Comparison of ENCODE assay signal across 23 cellular contexts in the genomic region with DNA sequence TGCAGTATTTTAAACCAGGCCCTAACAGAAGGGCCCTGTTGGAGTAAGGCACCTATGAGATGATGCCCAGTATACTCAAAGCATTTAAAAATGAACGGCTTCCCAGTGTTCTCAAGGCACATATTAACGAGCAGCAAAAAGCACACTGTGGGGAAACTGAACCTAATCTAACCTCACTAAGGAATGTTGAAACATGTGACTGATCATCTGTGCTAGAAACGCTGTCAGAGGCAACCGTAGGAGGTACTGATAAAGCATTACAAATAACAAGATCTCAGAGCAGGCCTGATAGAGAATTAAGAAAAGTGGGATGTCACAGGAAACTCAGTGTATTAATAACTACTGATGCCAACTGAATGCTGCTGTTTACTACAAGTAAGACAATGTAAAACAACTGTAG. TPM values are rescaled to one million over a fixed set of nuclear protein-coding genes. Genes with fewer than 3 reads are reported as not detected.
"Had no signal": no experiment of that assay in that cellular context is flagged by ENCODE, and none has a peak within 500 bp of the region (broad histone marks: within the 10 kb centered on the region; RNA-seq: fewer than 3 reads in every experiment).

No MANE protein-coding gene starts in this region.

- ATAC-seq: activated CD8-positive, alpha-beta memory T cell treated with anti-CD3 and anti-CD28 coated beads, Interleukin-2, amount 10 ng/mL, durations not matched to agents 7 days and 5 days; T-helper 17 cell had no signal

- H3K4me1 ChIP-seq: ascending aorta had no signal

- H3K4me3 ChIP-seq: ascending aorta had no signal

- DNase-seq: activated B cell treated with CpG ODN at 0.5 μM for 24 hours; activated CD4-positive, alpha-beta T cell treated with anti-CD3 and anti-CD28 coated beads for 1 hour; activated CD4-positive, alpha-beta T cell treated with anti-CD3 and anti-CD28 coated beads, Interleukin-2, amount 10 ng/mL, durations not matched to agents 24 days and 14 days; activated CD8-positive, alpha-beta memory T cell treated with anti-CD3 and anti-CD28 coated beads, Interleukin-2, amount 10 ng/mL, durations not matched to agents 7 days and 5 days; activated gamma-delta T cell treated with Interleukin-2 at 50 U/mL for 16 hours; activated naive CD4-positive, alpha-beta T cell treated with anti-CD3 and anti-CD28 coated beads, Interleukin-2, amount 50 U/mL, for 16 hours; activated naive CD8-positive, alpha-beta T cell treated with anti-CD3 and anti-CD28 coated beads, Interleukin-2, amount 10 ng/mL, durations not matched to agents 7 days and 5 days; amniotic stem cell; IMR-90; Kasumi-1; KBM-7; NCI-H1105 treated with DMSO at 0.1 percent for 48 hours; NCI-H146; NCI-H1930; NCI-H2171; NCI-H2227 treated with DMSO at 0.1 percent for 48 hours; NCI-H526; NCI-H82; SIG-M5; T-helper 17 cell; T-helper 9 cell had no signal

- H3K36me3 ChIP-seq: ascending aorta had no signal

- H3K27ac ChIP-seq: ascending aorta had no signal

- H3K27me3 ChIP-seq: ascending aorta had no signal

RNA-seq across cellular contexts. Expression of gene ASB9, which starts 24.0 kb away (rescaled TPM):
- total RNA-seq: activated B cell treated with CpG ODN at 0.5 μM for 24 hours, OCI-LY7, T-helper 17 cell had no signal
